ENCODE assay signal across 1 cellular context in genomic region chr1:1063945-1064831, GRCh38.
TF ChIP-seq lines count a peak whose summit lies in the region.

No MANE protein-coding gene starts in this region.

TF ChIP-seq in H1, 55 proteins besides CTCF, POLR2A, EP300 and RAD21:
- TF ChIP-seq CBX5 (IDR thresholded peaks at IDR 0.05; ENCODE audit: low read depth, low read length) = no peak
- TF ChIP-seq ATF3 (IDR thresholded peaks at IDR 0.05; ENCODE audit: insufficient read depth, low read depth, low read length) = no peak
- no peak for TF ChIP-seq EGR1 (IDR thresholded peaks at IDR 0.05; ENCODE audit: borderline replicate concordance, low read depth, low read length)
- TF ChIP-seq BACH1 (IDR thresholded peaks at IDR 0.05; ENCODE audit: low read length) = no peak
- TF ChIP-seq CHD1 (IDR thresholded peaks at IDR 0.05; ENCODE audit: low read depth, low read length) = no peak
- TF ChIP-seq JUN (IDR thresholded peaks at IDR 0.05; ENCODE audit: low read depth, low read length) = no peak
- TF ChIP-seq CTBP2 (IDR thresholded peaks at IDR 0.05; ENCODE audit: borderline replicate concordance, insufficient read depth, insufficient read length, low read length) = peak; percentile 30
